14 cellular contexts compared by ENCODE assay signal in the genomic region with DNA sequence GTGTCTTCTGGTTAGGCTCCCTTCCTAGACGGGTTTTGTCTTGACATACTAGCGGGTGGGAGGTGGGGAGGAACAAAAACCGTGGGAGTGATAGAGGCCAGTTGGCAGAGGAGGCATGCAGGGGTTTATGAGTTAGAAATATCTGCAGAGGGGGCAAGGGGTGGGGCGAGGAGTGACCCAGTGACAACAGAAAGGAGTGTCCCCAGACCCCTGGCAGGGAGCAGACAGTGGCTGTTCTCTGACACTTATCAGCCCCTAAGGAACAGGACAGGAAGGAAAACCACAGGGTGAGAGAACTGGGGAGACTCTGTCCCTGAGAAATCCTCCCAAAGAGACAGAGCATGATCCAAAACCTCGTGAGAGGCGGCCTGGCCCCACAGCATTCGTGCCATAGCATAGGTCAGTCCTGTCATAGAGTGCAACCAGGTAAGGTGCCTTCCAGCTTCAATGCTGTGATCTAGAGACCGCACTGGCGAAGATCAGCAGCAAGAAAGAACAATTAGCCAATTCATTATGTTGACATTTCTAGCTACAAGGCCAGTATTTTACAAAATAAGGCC.
DNase-seq lines count a peak whose midpoint lies in the region; ATAC-seq and TF ChIP-seq lines count a peak whose summit lies in the region.
"Had no signal": no experiment of that assay in that cellular context is flagged by ENCODE, and none has a peak within 500 bp of the region (broad histone marks: within the 10 kb centered on the region; RNA-seq: fewer than 3 reads in every experiment).

No MANE protein-coding gene starts in this region.

- peak overlapping the region in 1 of 2 experiments; percentile 50 for H2BK12ac ChIP-seq in mesenchymal stem cell (ENCODE audit: low read length in 2 of 2)

- H3K4me2 ChIP-seq in IMR-90 (ENCODE audit: low read depth, low read length) = no peak overlapping the region
- H3K4me2 ChIP-seq in mesenchymal stem cell (ENCODE audit: low read length, poor library complexity, severe bottlenecking) = no peak overlapping the region

- H3K23ac ChIP-seq in IMR-90 (ENCODE audit: low read depth, low read length) (peak overlapping the region; percentile 21; the same call in 1 of the 2 replicates), mesenchymal stem cell (ENCODE audit: low read length in 2 of 2) (no peak overlapping the region)

- H3K14ac ChIP-seq in IMR-90 (replicated peaks; ENCODE audit: low read depth, low read length) (peak overlapping the region; percentile 35), mesenchymal stem cell (ENCODE audit: low read length in 2 of 2) (no peak overlapping the region)

- no peak for TF ChIP-seq RAD21 in IMR-90 (IDR thresholded peaks at IDR 0.05; ENCODE audit: low read length)

- H3K9me1 ChIP-seq in IMR-90 (ENCODE audit: insufficient read depth, low read length) = peaks cover 10% of the 10 kb centered on the region

- intact Hi-C loops in IMR-90 (cut with micrococcal nuclease) (no loop called here), stomach (cut with DNase I; ENCODE audit: low total_unique reads) (no loop called here)

- H3K4me1 ChIP-seq in IMR-90 (ENCODE audit: control insufficient read depth, insufficient read depth, low read length) = peaks cover 15% of the 10 kb centered on the region
- H3K4me1 ChIP-seq in mesenchymal stem cell (ENCODE audit: control insufficient read depth, insufficient read depth, low read depth, low read length) = no peaks in the 10 kb centered on the region
- peaks cover 11 to 50% (median 36%) of the 10 kb centered on the region in 4 donors for H3K4me1 ChIP-seq in stomach

- no peak for TF ChIP-seq CTCF in IMR-90 (conservative IDR thresholded peaks at IDR 0.05; ENCODE audit: low read depth, low read length)
- no peak for TF ChIP-seq CTCF in coronary artery (IDR thresholded peaks at IDR 0.05)
- no peak for TF ChIP-seq CTCF in stomach (IDR thresholded peaks at IDR 0.05)

- in situ Hi-C loops in IMR-90 (cut with MboI; ENCODE audit: low sequenced_read_pairs) = no loop called here

- H3K27me3 ChIP-seq in IMR-90 (ENCODE audit: control insufficient read depth, insufficient read depth, low read length) (no peaks in the 10 kb centered on the region), mesenchymal stem cell (ENCODE audit: control insufficient read depth in 1 of 2, insufficient read depth in 1 of 2, low read length in 2 of 2) (no peaks in the 10 kb centered on the region), stomach (no peaks in the 10 kb centered on the region)

- peak overlapping the region; percentile 95 for H2AK5ac ChIP-seq in IMR-90 (ENCODE audit: low read depth, low read length)
- H2AK5ac ChIP-seq in mesenchymal stem cell (ENCODE audit: low read length, severe bottlenecking) = no peak overlapping the region

- H3K56ac ChIP-seq in IMR-90 (ENCODE audit: extremely low read depth, insufficient read depth, low read length) = no peak overlapping the region

- dilution Hi-C loops in IMR-90 (cut with HindIII; ENCODE audit: low sequenced_read_pairs, unreplicated experiment) = no loop called here

- H3K27ac ChIP-seq in IMR-90 (ENCODE audit: insufficient read depth, low read length) (peak overlapping the region; percentile 66), coronary artery (peak overlapping the region; percentile 32 to 78), mesenchymal stem cell (ENCODE audit: low read length, poor library complexity, severe bottlenecking) (no peak overlapping the region), stomach (peak overlapping the region; percentile 16 to 93 (median 79))

- TF ChIP-seq EP300 in stomach (IDR thresholded peaks at IDR 0.05) = no peak

- TF ChIP-seq POLR2A in IMR-90 (IDR thresholded peaks at IDR 0.05; ENCODE audit: low read depth, low read length) = no peak
- TF ChIP-seq POLR2A in stomach (IDR thresholded peaks at IDR 0.05) = no peak

- POLR2A ChIA-PET in IMR-90 (lab: Charles Lee; ENCODE audit: unreplicated experiment) = no interaction called here

- H3K79me1 ChIP-seq in IMR-90 (ENCODE audit: low read depth in 1 of 2, low read length in 2 of 2) = peaks cover 0 to 15% of the 10 kb centered on the region in 2 experiments; a peak in 1 of 4 replicates
- H3K79me1 ChIP-seq in mesenchymal stem cell (replicated peaks; ENCODE audit: low read length, poor library complexity, severe bottlenecking) = peaks cover 1% of the 10 kb centered on the region

- H4K91ac ChIP-seq in IMR-90 (ENCODE audit: insufficient read depth, low read depth, low read length) (peak overlapping the region; percentile 42), mesenchymal stem cell (ENCODE audit: low read length) (peak overlapping the region; percentile 21)

- DNase-seq in IMR-90 = no peak
- no peak for DNase-seq in coronary artery (ENCODE audit: low spot score)
- DNase-seq in mesenchymal stem cell = no peak
- DNase-seq in stomach = no peak
- DNase-seq in 8988T = no peak
- DNase-seq in NCI-H1105 treated with DMSO at 0.1 percent for 48 hours (lab: John Stamatoyannopoulos, UW) = no peak
- no peak for DNase-seq in mucosa of gallbladder (ENCODE audit: low spot score)
- DNase-seq: activated T-cell treated with anti-CD3 and anti-CD28 coated beads for 4 hours; effector CD8-positive, alpha-beta T cell; NCI-H1436 treated with DMSO at 0.1 percent for 48 hours; NCI-H82; small intestine had no signal

- no TSS peak for BruUV-seq in IMR-90 (replicated peaks; lab: Mats Ljungman, UMichigan)

- H3K9ac ChIP-seq in IMR-90 (ENCODE audit: low read depth, low read length) (0 out of 2 replicates have a peak overlapping the region, but pooled peaks have one; percentile 5), mesenchymal stem cell (ENCODE audit: low read length) (peak overlapping the region; percentile 59)

- no peaks in the 10 kb centered on the region for H3K36me3 ChIP-seq in IMR-90 (ENCODE audit: control insufficient read depth, insufficient read depth, low read length)
- H3K36me3 ChIP-seq in mesenchymal stem cell (ENCODE audit: control insufficient read depth in 1 of 2, insufficient read depth in 2 of 2, low read depth in 1 of 2, low read length in 2 of 2) = no peaks in the 10 kb centered on the region
- H3K36me3 ChIP-seq in stomach = no peaks in the 10 kb centered on the region

- peak overlapping the region; percentile 53 for H3K4ac ChIP-seq in IMR-90 (ENCODE audit: low read depth, low read length)
- H3K4ac ChIP-seq in mesenchymal stem cell (ENCODE audit: low read depth in 1 of 2, low read length in 2 of 2) = peak overlapping the region in 1 of 2 experiments; percentile 63

- no peaks in the 10 kb centered on the region for H3K9me3 ChIP-seq in IMR-90 (ENCODE audit: control insufficient read depth, insufficient read depth, low read length)
- no peaks in the 10 kb centered on the region for H3K9me3 ChIP-seq in mesenchymal stem cell (ENCODE audit: control insufficient read depth, low read length)
- H3K9me3 ChIP-seq in stomach = no peaks in the 10 kb centered on the region

- no peaks in the 10 kb centered on the region for H4K20me1 ChIP-seq in IMR-90 (ENCODE audit: insufficient read depth, low read length)

- ATAC-seq in IMR-90 (ENCODE audit: low read depth) (peak; percentile 4), GM19324 (IDR thresholded peaks at IDR 0.05; ENCODE audit: low FRiP score, unreplicated experiment) (no peak)
- ATAC-seq: WTC11 had no signal

- peak overlapping the region; percentile 77; the same call in 1 of the 2 replicates for H2BK20ac ChIP-seq in IMR-90 (ENCODE audit: low read depth, low read length)

- WGBS in IMR-90 (ENCODE audit: extremely low coverage in 2 of 2, insufficient read length in 1 of 2), 2 experiments = 21% methylated on average over 4 of the region's 9 CpGs; no CpG with 5 or more reads in 1 of the 2 experiments
- WGBS in mesenchymal stem cell = 90% methylated on average over 8 of the region's 9 CpGs
- WGBS in stomach, 5 donors = 56 to 77% (median 74%) methylated on average over 9 of the region's 9 CpGs

- peak overlapping the region; percentile 64; the same call in 2 of the 3 replicates for H2BK15ac ChIP-seq in IMR-90 (ENCODE audit: low read depth, low read length)
- H2BK15ac ChIP-seq in mesenchymal stem cell (ENCODE audit: low read depth, poor library complexity, severe bottlenecking) = no peak overlapping the region

- H3K4me3 ChIP-seq in IMR-90 (ENCODE audit: insufficient read depth, low read depth, low read length) = no peak overlapping the region
- no peak overlapping the region for H3K4me3 ChIP-seq in coronary artery
- no peak overlapping the region for H3K4me3 ChIP-seq in mesenchymal stem cell (ENCODE audit: insufficient read depth in 1 of 2, low read depth in 1 of 2, low read length in 2 of 2)
- no peak overlapping the region for H3K4me3 ChIP-seq in stomach

- H2AFZ ChIP-seq in IMR-90 (replicated peaks; ENCODE audit: low read length, poor library complexity) (peak overlapping the region; percentile 47), mesenchymal stem cell (ENCODE audit: low read depth, low read length) (no peak overlapping the region)

- peak overlapping the region; percentile 49 for H2BK120ac ChIP-seq in IMR-90 (ENCODE audit: low read depth, low read length)
- no peak overlapping the region for H2BK120ac ChIP-seq in mesenchymal stem cell (ENCODE audit: low read depth, low read length)

- peak overlapping the region; percentile 91 for H2BK5ac ChIP-seq in IMR-90 (ENCODE audit: low read depth, low read length, poor library complexity, severe bottlenecking)
- no peak overlapping the region for H2BK5ac ChIP-seq in mesenchymal stem cell (ENCODE audit: low read depth, low read length, poor library complexity, severe bottlenecking)

- CTCF ChIA-PET in IMR-90 (lab: Yijun Ruan, JAX) = interaction anchor here (1.4 kb wide), 1 partner anchor 9 kb away, joined by 3 read pairs; no protein-coding TSS in a partner anchor

- H2AK9ac ChIP-seq in IMR-90 (replicated peaks; ENCODE audit: low read depth, low read length, poor library complexity) = no peak overlapping the region

- H3K18ac ChIP-seq in IMR-90 (ENCODE audit: low read depth, low read length) = peak overlapping the region; percentile 54
- H3K18ac ChIP-seq in mesenchymal stem cell (ENCODE audit: low read depth in 1 of 2, low read length in 2 of 2) = peak overlapping the region; percentile 24 to 50

- peak overlapping the region; percentile 37 for H4K5ac ChIP-seq in IMR-90 (ENCODE audit: low read depth, low read length)

- H4K8ac ChIP-seq in IMR-90 (ENCODE audit: low read depth in 2 of 2, low read length in 2 of 2) = peak overlapping the region; percentile 7 to 68
- H4K8ac ChIP-seq in mesenchymal stem cell (ENCODE audit: low read length) = no peak overlapping the region

TF ChIP-seq in IMR-90, 13 proteins besides CTCF, POLR2A, EP300 and RAD21 (continues in another document):
- TF ChIP-seq MAZ (IDR thresholded peaks at IDR 0.05; ENCODE audit: borderline replicate concordance, low read depth, low read length) (no peak), NFE2L2 (IDR thresholded peaks at IDR 0.05; ENCODE audit: low read depth, low read length) (no peak), USF2 (IDR thresholded peaks at IDR 0.05; ENCODE audit: low read depth, low read length) (no peak), CHD1 (IDR thresholded peaks at IDR 0.05; ENCODE audit: low read depth, low read length) (no peak)
